ENCODE assay signal across 16 cellular contexts in the genomic region with DNA sequence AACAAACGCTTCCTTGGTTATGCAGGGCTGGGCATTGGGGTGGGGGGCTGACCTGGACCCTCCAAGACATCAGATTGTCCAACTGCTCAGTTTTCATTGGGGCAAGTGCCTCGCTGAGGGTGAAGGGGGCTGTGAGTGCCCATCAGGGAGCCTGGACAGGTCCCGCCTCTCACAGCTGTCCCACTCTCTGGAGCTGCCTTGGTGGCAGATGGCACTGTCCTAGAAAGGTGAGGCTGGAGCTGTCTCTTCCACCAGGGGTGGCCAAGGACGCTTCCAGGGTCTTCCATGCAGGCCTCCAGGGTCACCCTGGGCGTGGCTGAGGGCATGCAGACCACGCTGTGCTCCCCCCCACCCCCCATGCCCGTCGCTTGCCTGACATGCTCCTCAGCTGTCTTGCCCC. TPM values are rescaled to one million over a fixed set of nuclear protein-coding genes. Genes with fewer than 3 reads are reported as not detected.
DNase-seq lines count a peak whose midpoint lies in the region; ATAC-seq and TF ChIP-seq lines count a peak whose summit lies in the region.
"Had no signal": no experiment of that assay in that cellular context is flagged by ENCODE, and none has a peak within 500 bp of the region (broad histone marks: within the 10 kb centered on the region; RNA-seq: fewer than 3 reads in every experiment).

No MANE protein-coding gene starts in this region.

- dilution Hi-C loops in IMR-90 (cut with HindIII; ENCODE audit: low sequenced_read_pairs, unreplicated experiment), result no loop called here

- H3K27me3 ChIP-seq in IMR-90 (ENCODE audit: control insufficient read depth, insufficient read depth, low read length), result peaks cover 19% of the 10 kb centered on the region; the same call in 1 of the 2 replicates
- H3K27me3 ChIP-seq in gastroesophageal sphincter, result peaks cover 5% of the 10 kb centered on the region
- H3K27me3 ChIP-seq in trophoblast cell (ENCODE audit: insufficient read depth, low read length), result no peaks in the 10 kb centered on the region
- no peaks in the 10 kb centered on the region for H3K27me3 ChIP-seq in effector memory CD4-positive, alpha-beta T cell (replicated peaks; ENCODE audit: control insufficient read depth, insufficient read depth, low read length, poor library complexity, severe bottlenecking)
- H3K27me3 ChIP-seq: vagina had no signal

- WGBS in IMR-90 (ENCODE audit: extremely low coverage in 2 of 2, insufficient read length in 1 of 2), 2 experiments, result 80% methylated on average over 2 of the region's 8 CpGs; no CpG with 5 or more reads in 1 of the 2 experiments
- no CpG with 5 or more reads among the region's 8 CpGs for WGBS in gastroesophageal sphincter (ENCODE audit: low coverage in 1 of 2), 2 donors
- no CpG with 5 or more reads among the region's 8 CpGs for WGBS in trophoblast cell (ENCODE audit: extremely low coverage, insufficient coverage, insufficient read length)

- no peak for TF ChIP-seq EP300 in gastroesophageal sphincter (IDR thresholded peaks at IDR 0.05)

- POLR2A ChIA-PET in IMR-90 (lab: Charles Lee; ENCODE audit: unreplicated experiment), result no interaction called here

- H2BK5ac ChIP-seq in IMR-90 (ENCODE audit: low read depth, low read length, poor library complexity, severe bottlenecking) (no peak overlapping the region), trophoblast cell (ENCODE audit: low read depth, low read length, poor library complexity) (no peak overlapping the region)

- BruUV-seq in Calu3 (replicated peaks; lab: Mats Ljungman, UMichigan) (no TSS peak), IMR-90 (replicated peaks; lab: Mats Ljungman, UMichigan) (no TSS peak)

- H2AK5ac ChIP-seq in IMR-90 (ENCODE audit: low read depth, low read length), result peak overlapping the region; percentile 66; the same call in 1 of the 2 replicates
- peak overlapping the region; percentile 10 for H2AK5ac ChIP-seq in trophoblast cell (ENCODE audit: low read length)

- H3K27me3 Mint-ChIP-seq in Calu3 (ENCODE audit: unreplicated experiment), result no peaks in the 10 kb centered on the region

- H3K4me3 Mint-ChIP-seq in Calu3 (ENCODE audit: low read depth, unreplicated experiment), result peak overlapping the region; percentile 24
- H3K4me3 Mint-ChIP-seq: stimulated activated naive B cell treated with anti-CD40 and anti-IgM and Interleukin-4, amounts not matched to agents 10 μg/mL and 1 μg/mL and 100 μg/mL, for 72 hours had no signal

- DNase-seq in Calu3 (no peak), IMR-90 (no peak), trophoblast cell (no peak), activated gamma-delta T cell treated with Interleukin-2 at 50 U/mL for 16 hours (no peak), GF-D8 (lab: John Stamatoyannopoulos, UW) (no peak)
- no peak for DNase-seq in effector memory CD4-positive, alpha-beta T cell
- DNase-seq: activated effector memory CD4-positive, alpha-beta T cell treated with anti-CD3 and anti-CD28 coated beads, Interleukin-2, amount 50 U/mL, for 16 hours; anterior cingulate cortex; C1 segment of cervical spinal cord; KG1; NCI-H1105 treated with DMSO at 0.1 percent for 48 hours; stimulated activated naive B cell treated with anti-CD40 and anti-IgM and Interleukin-4, amounts not matched to agents 10 μg/mL and 1 μg/mL and 100 μg/mL, for 72 hours had no signal

- H3K18ac ChIP-seq in IMR-90 (ENCODE audit: low read depth, low read length), result no peak overlapping the region
- H3K18ac ChIP-seq in trophoblast cell (ENCODE audit: low read length), result peak overlapping the region; percentile 7

- peak overlapping the region; percentile 60; the same call in 1 of the 3 replicates for H2BK15ac ChIP-seq in IMR-90 (ENCODE audit: low read depth, low read length)

- H3K27ac ChIP-seq in IMR-90 (ENCODE audit: insufficient read depth, low read length) (no peak overlapping the region), gastroesophageal sphincter (peak overlapping the region in 3 of 4 donors; percentile 48 to 76 (median 74)), trophoblast cell (ENCODE audit: low read depth, low read length) (no peak overlapping the region)
- no peak overlapping the region for H3K27ac ChIP-seq in effector memory CD4-positive, alpha-beta T cell (ENCODE audit: insufficient read depth, low read length, poor library complexity, severe bottlenecking)

- peak overlapping the region; percentile 84 for H2BK120ac ChIP-seq in IMR-90 (ENCODE audit: low read depth, low read length)
- H2BK120ac ChIP-seq in trophoblast cell (ENCODE audit: insufficient read depth, low read length, poor library complexity), result peak overlapping the region; percentile 14

- peak overlapping the region; percentile 33 for H2BK12ac ChIP-seq in trophoblast cell (ENCODE audit: low read length)

- H3K4me2 ChIP-seq in IMR-90 (ENCODE audit: low read depth, low read length) (no peak overlapping the region), trophoblast cell (ENCODE audit: low read length) (peak overlapping the region; percentile 15)

- no peak overlapping the region for H3K56ac ChIP-seq in IMR-90 (ENCODE audit: extremely low read depth, insufficient read depth, low read length)

- H4K12ac ChIP-seq in trophoblast cell (ENCODE audit: low read depth, low read length), result no peak overlapping the region

- peaks cover 40% of the 10 kb centered on the region for H3K36me3 Mint-ChIP-seq in Calu3 (ENCODE audit: insufficient read depth, unreplicated experiment)

- H3K36me3 ChIP-seq in IMR-90 (ENCODE audit: control insufficient read depth, insufficient read depth, low read length), result no peaks in the 10 kb centered on the region
- H3K36me3 ChIP-seq in gastroesophageal sphincter, result no peaks in the 10 kb centered on the region
- no peaks in the 10 kb centered on the region for H3K36me3 ChIP-seq in trophoblast cell (ENCODE audit: control insufficient read depth in 1 of 2, insufficient read depth in 2 of 2, low read length in 2 of 2)
- H3K36me3 ChIP-seq in effector memory CD4-positive, alpha-beta T cell (ENCODE audit: control insufficient read depth, insufficient read depth, low read length), result no peaks in the 10 kb centered on the region
- H3K36me3 ChIP-seq: vagina had no signal

- peak overlapping the region; percentile 76; the same call in 1 of the 2 replicates for H3K14ac ChIP-seq in IMR-90 (replicated peaks; ENCODE audit: low read depth, low read length)
- no peak overlapping the region for H3K14ac ChIP-seq in trophoblast cell (ENCODE audit: low read length)

- TF ChIP-seq RAD21 in IMR-90 (IDR thresholded peaks at IDR 0.05; ENCODE audit: low read length), result no peak

- H3K9me1 ChIP-seq in IMR-90 (ENCODE audit: insufficient read depth, low read length), result peaks cover 18% of the 10 kb centered on the region

- no peak overlapping the region for H3K4me3 ChIP-seq in IMR-90 (ENCODE audit: insufficient read depth, low read depth, low read length)
- no peak overlapping the region for H3K4me3 ChIP-seq in gastroesophageal sphincter
- H3K4me3 ChIP-seq in trophoblast cell (ENCODE audit: low read depth, low read length), result no peak overlapping the region
- no peak overlapping the region for H3K4me3 ChIP-seq in effector memory CD4-positive, alpha-beta T cell (ENCODE audit: insufficient read depth, low read depth, low read length, poor library complexity, severe bottlenecking)
- H3K4me3 ChIP-seq: GM12878 had no signal

- no peaks in the 10 kb centered on the region for H3K79me2 ChIP-seq in trophoblast cell (ENCODE audit: control insufficient read depth, insufficient read depth, low read length, poor library complexity)

- H3K27ac Mint-ChIP-seq in Calu3 (ENCODE audit: unreplicated experiment), result no peak overlapping the region
- H3K27ac Mint-ChIP-seq: stimulated activated naive B cell treated with anti-CD40 and anti-IgM and Interleukin-4, amounts not matched to agents 10 μg/mL and 1 μg/mL and 100 μg/mL, for 72 hours had no signal

- TF ChIP-seq POLR2A in IMR-90 (IDR thresholded peaks at IDR 0.05; ENCODE audit: low read depth, low read length), result no peak
- no peak for TF ChIP-seq POLR2A in gastroesophageal sphincter (IDR thresholded peaks at IDR 0.05)

- in situ Hi-C loops in IMR-90 (cut with MboI; ENCODE audit: low sequenced_read_pairs), result no loop called here

- H3K4ac ChIP-seq in IMR-90 (ENCODE audit: low read depth, low read length), result peak overlapping the region; percentile 90
- no peak overlapping the region for H3K4ac ChIP-seq in trophoblast cell (ENCODE audit: low read depth, low read length)

- no peak for ATAC-seq in IMR-90 (ENCODE audit: low read depth)
- ATAC-seq in gastroesophageal sphincter, result no peak
- ATAC-seq: GM12878; stimulated activated naive B cell treated with anti-CD40 and anti-IgM and Interleukin-4, amounts not matched to agents 10 μg/mL and 1 μg/mL and 100 μg/mL, for 72 hours had no signal

- H2AFZ ChIP-seq in IMR-90 (replicated peaks; ENCODE audit: low read length, poor library complexity) (peak overlapping the region; percentile 86), trophoblast cell (ENCODE audit: insufficient read depth, low read length, poor library complexity) (no peak overlapping the region)

- H3K4me1 ChIP-seq in IMR-90 (ENCODE audit: control insufficient read depth, insufficient read depth, low read length) (peaks cover 20% of the 10 kb centered on the region), gastroesophageal sphincter (peaks cover 0 to 52% (median 21%) of the 10 kb centered on the region in 3 donors), trophoblast cell (ENCODE audit: control insufficient read depth in 1 of 2, insufficient read depth in 2 of 2, low read length in 2 of 2) (peaks cover 30 to 36% of the 10 kb centered on the region in 2 experiments)
- peaks cover 17% of the 10 kb centered on the region for H3K4me1 ChIP-seq in effector memory CD4-positive, alpha-beta T cell (ENCODE audit: control insufficient read depth, insufficient read depth, low read length, poor library complexity, severe bottlenecking)

- no peak for TF ChIP-seq CTCF in Calu3 (IDR thresholded peaks at IDR 0.05; ENCODE audit: unreplicated experiment)
- TF ChIP-seq CTCF in IMR-90 (conservative IDR thresholded peaks at IDR 0.05; ENCODE audit: low read depth, low read length), result no peak
- TF ChIP-seq CTCF in gastroesophageal sphincter (IDR thresholded peaks at IDR 0.05), result no peak

- H3K9me3 ChIP-seq in IMR-90 (ENCODE audit: control insufficient read depth, insufficient read depth, low read length) (no peaks in the 10 kb centered on the region), gastroesophageal sphincter (no peaks in the 10 kb centered on the region), trophoblast cell (ENCODE audit: insufficient read depth, low read depth, low read length) (no peaks in the 10 kb centered on the region)
- H3K9me3 ChIP-seq in effector memory CD4-positive, alpha-beta T cell (ENCODE audit: control insufficient read depth, low read length), result no peaks in the 10 kb centered on the region
- H3K9me3 ChIP-seq: vagina had no signal

- H3K79me1 ChIP-seq in IMR-90 (ENCODE audit: low read depth in 1 of 2, low read length in 2 of 2) (peaks cover 0 to 20% of the 10 kb centered on the region in 2 experiments; a peak in 3 of 4 replicates), trophoblast cell (ENCODE audit: low read length) (peaks cover 8% of the 10 kb centered on the region)

- CTCF ChIA-PET in Calu3 (lab: Charles Lee) (interaction anchor here (0.5 to 0.6 kb wide), 2 partner anchors 47 to 1853 kb away, joined by 3 read pairs; no protein-coding TSS in a partner anchor), IMR-90 (lab: Yijun Ruan, JAX) (no interaction called here)

- H3K9ac ChIP-seq in IMR-90 (ENCODE audit: low read depth, low read length) (no peak overlapping the region), trophoblast cell (ENCODE audit: low read length) (no peak overlapping the region)

- peaks cover 2% of the 10 kb centered on the region for H3K9me3 Mint-ChIP-seq in Calu3 (ENCODE audit: low read depth, unreplicated experiment)

- peak overlapping the region; percentile 31 for H4K91ac ChIP-seq in IMR-90 (ENCODE audit: insufficient read depth, low read depth, low read length)
- peak overlapping the region; percentile 16 for H4K91ac ChIP-seq in trophoblast cell (ENCODE audit: low read depth, low read length)

- H4K20me1 ChIP-seq in IMR-90 (ENCODE audit: insufficient read depth, low read length), result no peaks in the 10 kb centered on the region

- peak overlapping the region; percentile 78 for H2AK9ac ChIP-seq in IMR-90 (replicated peaks; ENCODE audit: low read depth, low read length, poor library complexity)

- H2BK20ac ChIP-seq in IMR-90 (ENCODE audit: low read depth, low read length), result peak overlapping the region; percentile 79

- H3K23ac ChIP-seq in IMR-90 (ENCODE audit: low read depth, low read length), result no peak overlapping the region; the same call in 1 of the 2 replicates
- H3K23ac ChIP-seq in trophoblast cell (ENCODE audit: low read length), result no peak overlapping the region

- peaks cover 25% of the 10 kb centered on the region for H3K4me1 Mint-ChIP-seq in Calu3 (ENCODE audit: low read depth, unreplicated experiment)

- peak overlapping the region; percentile 55 to 87; a peak in 3 of 4 replicates for H4K8ac ChIP-seq in IMR-90 (ENCODE audit: low read depth in 2 of 2, low read length in 2 of 2)
- H4K8ac ChIP-seq in trophoblast cell (ENCODE audit: low read depth, low read length), result no peak overlapping the region

- H4K5ac ChIP-seq in IMR-90 (ENCODE audit: low read depth, low read length), result peak overlapping the region; percentile 22

- intact Hi-C loops in Calu3 (cut with micrococcal nuclease; ENCODE audit: unreplicated experiment), result no loop called here
- intact Hi-C loops in IMR-90 (cut with micrococcal nuclease), result no loop called here

RNA-seq across cellular contexts. Expression of a gene that starts 53.4 kb away (rescaled TPM):
- total RNA-seq in Calu3 (2022) (not detected in 2 replicates), IMR-90 (2012; rRNA removed) (not detected in 2 replicates), gastroesophageal sphincter (not detected)
- polyA plus RNA-seq in IMR-90 (2012; rRNA removed), result 0.10 and 0.32 TPM in 2 replicates
- 0.09 TPM in 1 of 2 replicates, not detected in the other for polyA plus RNA-seq in IMR-90 (2012; cell fraction: cytosol; rRNA removed)
- polyA plus RNA-seq in IMR-90 (2012; cell fraction: nucleus; rRNA removed; ENCODE audit: low replicate concordance), result 1.7 and 4.3 TPM in 2 replicates
- polyA plus RNA-seq in trophoblast cell (2013), result not detected in 2 replicates
- total RNA-seq: GM12878, left lobe of liver, vagina had no signal
- polyA plus RNA-seq: GM12878 had no signal

Comparison
In these comparisons a context has a peak if more than half of its experiments do, and no peak if none do; other contexts are left out.
1. H3K27ac ChIP-seq: peak in gastroesophageal sphincter (3 of 4); none in IMR-90 (single experiment), trophoblast cell (single experiment) and effector memory CD4-positive, alpha-beta T cell (single experiment).